ENCODE assay signal across 21 cellular contexts in genomic region chr4:185357733-185358440, GRCh38. TPM values are rescaled to one million over a fixed set of nuclear protein-coding genes. Genes with fewer than 3 reads are reported as not detected.
DNase-seq lines count a peak whose midpoint lies in the region; ATAC-seq, FAIRE-seq and TF ChIP-seq lines count a peak whose summit lies in the region.
"Had no signal": no experiment of that assay in that cellular context is flagged by ENCODE, and none has a peak within 500 bp of the region (broad histone marks: within the 10 kb centered on the region; RNA-seq: fewer than 3 reads in every experiment).

No MANE protein-coding gene starts in this region.

- H3K4me1 Mint-ChIP-seq in activated CD4-positive, alpha-beta T cell treated with anti-CD3 and anti-CD28 coated beads, Interleukin-2, amount 10 ng/mL, durations not matched to agents 24 days and 14 days, result peaks cover 7% of the 10 kb centered on the region
- H3K4me1 Mint-ChIP-seq in activated CD4-positive, alpha-beta T cell treated with anti-CD3 and anti-CD28 coated beads, Interleukin-2, amount 10 ng/mL, durations not matched to agents 7 days and 5 days, result no peaks in the 10 kb centered on the region
- peaks cover 72% of the 10 kb centered on the region for H3K4me1 Mint-ChIP-seq in chondrocyte (ENCODE audit: low read depth)
- H3K4me1 Mint-ChIP-seq in stimulated activated naive B cell treated with anti-CD40 and anti-IgM and Interleukin-4, amounts not matched to agents 10 μg/mL and 1 μg/mL and 100 μg/mL, for 72 hours, result no peaks in the 10 kb centered on the region

- TF ChIP-seq CTCF in chondrocyte (IDR thresholded peaks at IDR 0.05), result no peak

- peak; percentile 5; the same call in 1 of the 3 replicates for ATAC-seq in SK-N-SH treated with all-trans-retinoic acid at 6 μM for 48 hours
- no peak for ATAC-seq in stimulated activated naive B cell treated with anti-CD40 and anti-IgM and Interleukin-4, amounts not matched to agents 10 μg/mL and 1 μg/mL and 100 μg/mL, for 72 hours (replicated peaks)
- ATAC-seq: activated CD8-positive, alpha-beta T cell treated with anti-CD3 and anti-CD28 coated beads, Interleukin-2, amount 10 ng/mL, durations not matched to agents 7 days and 5 days; lower lobe of right lung; psoas muscle had no signal

- H3K27ac Mint-ChIP-seq in activated CD4-positive, alpha-beta T cell treated with anti-CD3 and anti-CD28 coated beads, Interleukin-2, amount 10 ng/mL, durations not matched to agents 24 days and 14 days, result peak overlapping the region; percentile 7
- no peak overlapping the region for H3K27ac Mint-ChIP-seq in activated CD4-positive, alpha-beta T cell treated with anti-CD3 and anti-CD28 coated beads, Interleukin-2, amount 10 ng/mL, durations not matched to agents 7 days and 5 days
- H3K27ac Mint-ChIP-seq in chondrocyte (ENCODE audit: unreplicated experiment), result peak overlapping the region; percentile 96
- H3K27ac Mint-ChIP-seq in stimulated activated naive B cell treated with anti-CD40 and anti-IgM and Interleukin-4, amounts not matched to agents 10 μg/mL and 1 μg/mL and 100 μg/mL, for 72 hours, result peak overlapping the region; percentile 47
- H3K27ac Mint-ChIP-seq: activated B cell treated with CpG ODN at 0.5 μM for 24 hours; activated CD8-positive, alpha-beta T cell treated with anti-CD3 and anti-CD28 coated beads, Interleukin-2, amount 10 ng/mL, durations not matched to agents 7 days and 5 days; activated naive CD4-positive, alpha-beta T cell treated with anti-CD3 and anti-CD28 coated beads for 36 hours; T-helper 2 cell treated with Interferon-gamma antibody and Interleukin-4, amounts not matched to agents 5 μg/mL and 100 μg/mL, for 36 hours had no signal

- POLR2A ChIA-PET in activated CD4-positive, alpha-beta T cell treated with anti-CD3 and anti-CD28 coated beads, Interleukin-2, amount 10 ng/mL, durations not matched to agents 7 days and 5 days (lab: Charles Lee), result no interaction called here

- no peak overlapping the region for H3K4me3 Mint-ChIP-seq in activated CD4-positive, alpha-beta T cell treated with anti-CD3 and anti-CD28 coated beads, Interleukin-2, amount 10 ng/mL, durations not matched to agents 24 days and 14 days
- no peak overlapping the region for H3K4me3 Mint-ChIP-seq in activated CD4-positive, alpha-beta T cell treated with anti-CD3 and anti-CD28 coated beads, Interleukin-2, amount 10 ng/mL, durations not matched to agents 7 days and 5 days
- no peak overlapping the region for H3K4me3 Mint-ChIP-seq in chondrocyte (ENCODE audit: unreplicated experiment)
- no peak overlapping the region for H3K4me3 Mint-ChIP-seq in stimulated activated naive B cell treated with anti-CD40 and anti-IgM and Interleukin-4, amounts not matched to agents 10 μg/mL and 1 μg/mL and 100 μg/mL, for 72 hours
- H3K4me3 Mint-ChIP-seq: activated B cell treated with CpG ODN at 0.5 μM for 24 hours; activated CD8-positive, alpha-beta T cell treated with anti-CD3 and anti-CD28 coated beads, Interleukin-2, amount 10 ng/mL, durations not matched to agents 7 days and 5 days; activated naive CD4-positive, alpha-beta T cell treated with anti-CD3 and anti-CD28 coated beads for 36 hours; T-helper 2 cell treated with Interferon-gamma antibody and Interleukin-4, amounts not matched to agents 5 μg/mL and 100 μg/mL, for 36 hours had no signal

- intact Hi-C loops in activated CD4-positive, alpha-beta T cell treated with anti-CD3 and anti-CD28 coated beads, Interleukin-2, amount 10 ng/mL, durations not matched to agents 24 days and 14 days (cut with micrococcal nuclease), result no loop called here

- no peak for DNase-seq in activated CD4-positive, alpha-beta T cell treated with anti-CD3 and anti-CD28 coated beads, Interleukin-2, amount 10 ng/mL, durations not matched to agents 24 days and 14 days
- DNase-seq in activated CD4-positive, alpha-beta T cell treated with anti-CD3 and anti-CD28 coated beads, Interleukin-2, amount 10 ng/mL, durations not matched to agents 7 days and 5 days, result no peak
- DNase-seq in chondrocyte (ENCODE audit: low spot score) (no peak), NCI-H1930 (lab: John Stamatoyannopoulos, UW) (no peak), GM12892 (ENCODE audit: insufficient read length) (no peak)
- DNase-seq in stimulated activated naive B cell treated with anti-CD40 and anti-IgM and Interleukin-4, amounts not matched to agents 10 μg/mL and 1 μg/mL and 100 μg/mL, for 72 hours, result no peak
- no peak for DNase-seq in stimulated activated CD8-positive, alpha-beta memory T cell treated with anti-CD3 and anti-CD28 coated beads, Interleukin-4, amount 100 ng/mL, for 48 hours
- DNase-seq: 8988T; activated B cell treated with CpG ODN at 0.5 μM for 24 hours; activated CD8-positive, alpha-beta T cell treated with anti-CD3 and anti-CD28 coated beads, Interleukin-2, amount 10 ng/mL, durations not matched to agents 7 days and 5 days; Caco-2; central memory CD4-positive, alpha-beta T cell; DMS79; lower lobe of right lung; NCI-H1092; NCI-H2029; psoas muscle had no signal

- FAIRE-seq in GM12892 (lab: Jason Lieb, UNC), result no peak
- FAIRE-seq: HTR-8/SVneo had no signal

- H3K36me3 Mint-ChIP-seq in activated CD4-positive, alpha-beta T cell treated with anti-CD3 and anti-CD28 coated beads, Interleukin-2, amount 10 ng/mL, durations not matched to agents 24 days and 14 days (ENCODE audit: low read depth), result peaks cover 11% of the 10 kb centered on the region
- peaks cover 11% of the 10 kb centered on the region for H3K36me3 Mint-ChIP-seq in activated CD4-positive, alpha-beta T cell treated with anti-CD3 and anti-CD28 coated beads, Interleukin-2, amount 10 ng/mL, durations not matched to agents 7 days and 5 days (ENCODE audit: low read depth)
- peaks cover 17% of the 10 kb centered on the region for H3K36me3 Mint-ChIP-seq in chondrocyte (ENCODE audit: low read depth)
- H3K36me3 Mint-ChIP-seq in stimulated activated naive B cell treated with anti-CD40 and anti-IgM and Interleukin-4, amounts not matched to agents 10 μg/mL and 1 μg/mL and 100 μg/mL, for 72 hours, result peaks cover 26 to 42% of the 10 kb centered on the region in 2 donors

- H3K9me3 Mint-ChIP-seq in activated CD4-positive, alpha-beta T cell treated with anti-CD3 and anti-CD28 coated beads, Interleukin-2, amount 10 ng/mL, durations not matched to agents 24 days and 14 days, result no peaks in the 10 kb centered on the region
- H3K9me3 Mint-ChIP-seq in activated CD4-positive, alpha-beta T cell treated with anti-CD3 and anti-CD28 coated beads, Interleukin-2, amount 10 ng/mL, durations not matched to agents 7 days and 5 days, result no peaks in the 10 kb centered on the region
- H3K9me3 Mint-ChIP-seq in chondrocyte (ENCODE audit: low read depth), result no peaks in the 10 kb centered on the region
- H3K9me3 Mint-ChIP-seq in stimulated activated naive B cell treated with anti-CD40 and anti-IgM and Interleukin-4, amounts not matched to agents 10 μg/mL and 1 μg/mL and 100 μg/mL, for 72 hours, result no peaks in the 10 kb centered on the region
- H3K9me3 Mint-ChIP-seq: activated B cell treated with CpG ODN at 0.5 μM for 24 hours; activated naive CD4-positive, alpha-beta T cell treated with anti-CD3 and anti-CD28 coated beads for 36 hours; T-helper 2 cell treated with Interferon-gamma antibody and Interleukin-4, amounts not matched to agents 5 μg/mL and 100 μg/mL, for 36 hours had no signal

- H3K27me3 Mint-ChIP-seq in activated CD4-positive, alpha-beta T cell treated with anti-CD3 and anti-CD28 coated beads, Interleukin-2, amount 10 ng/mL, durations not matched to agents 24 days and 14 days, result no peaks in the 10 kb centered on the region
- no peaks in the 10 kb centered on the region for H3K27me3 Mint-ChIP-seq in activated CD4-positive, alpha-beta T cell treated with anti-CD3 and anti-CD28 coated beads, Interleukin-2, amount 10 ng/mL, durations not matched to agents 7 days and 5 days
- H3K27me3 Mint-ChIP-seq in chondrocyte (ENCODE audit: low read depth), result no peaks in the 10 kb centered on the region
- no peaks in the 10 kb centered on the region for H3K27me3 Mint-ChIP-seq in stimulated activated naive B cell treated with anti-CD40 and anti-IgM and Interleukin-4, amounts not matched to agents 10 μg/mL and 1 μg/mL and 100 μg/mL, for 72 hours
- H3K27me3 Mint-ChIP-seq: activated B cell treated with CpG ODN at 0.5 μM for 24 hours had no signal

- TF ChIP-seq POLR2A in GM12892 (IDR thresholded peaks at IDR 0.05; ENCODE audit: low read depth, low read length), result no peak

- CTCF ChIA-PET in activated CD4-positive, alpha-beta T cell treated with anti-CD3 and anti-CD28 coated beads, Interleukin-2, amount 10 ng/mL, durations not matched to agents 7 days and 5 days (lab: Charles Lee), result interaction anchor here (0.9 kb wide), 1 partner anchor 22 kb away, joined by 3 read pairs; no protein-coding TSS in a partner anchor

TF ChIP-seq in SK-N-SH treated with all-trans-retinoic acid at 6 μM for 48 hours, 23 proteins besides CTCF, POLR2A, EP300 and RAD21:
- TF ChIP-seq ZNF565 (CRISPR knock-in tag; conservative IDR thresholded peaks at IDR 0.05; ENCODE audit: low read depth), result no peak
- TF ChIP-seq ESRRG (CRISPR knock-in tag; IDR thresholded peaks at IDR 0.05), result no peak

RNA-seq across cellular contexts. Expression of gene LRP2BP, which starts 37.8 kb away (rescaled TPM):
- 0.43 and 0.65 TPM in 2 replicates for total RNA-seq in activated CD4-positive, alpha-beta T cell treated with anti-CD3 and anti-CD28 coated beads, Interleukin-2, amount 10 ng/mL, durations not matched to agents 24 days and 14 days
- total RNA-seq in activated CD4-positive, alpha-beta T cell treated with anti-CD3 and anti-CD28 coated beads, Interleukin-2, amount 10 ng/mL, durations not matched to agents 7 days and 5 days, result under 1 TPM; 0.73 to 0.79 TPM
- total RNA-seq in chondrocyte, result 0.46 to 0.52 TPM (median 0.49 TPM) in 3 replicates
- polyA plus RNA-seq in GM12892 (2012; ENCODE audit: missing spikeins), result 9.4 TPM

RNA-seq across cellular contexts. Expression of gene ANKRD37, which starts 38.8 kb away (rescaled TPM):
- total RNA-seq in activated CD4-positive, alpha-beta T cell treated with anti-CD3 and anti-CD28 coated beads, Interleukin-2, amount 10 ng/mL, durations not matched to agents 24 days and 14 days, result 16.3 and 17.2 TPM in 2 replicates
- total RNA-seq in activated CD4-positive, alpha-beta T cell treated with anti-CD3 and anti-CD28 coated beads, Interleukin-2, amount 10 ng/mL, durations not matched to agents 7 days and 5 days, result 10 to 100 TPM; 12.0 to 12.8 TPM
- total RNA-seq in chondrocyte, result 8.6 to 18.3 TPM (median 16.7 TPM) in 3 replicates
- polyA plus RNA-seq in GM12892 (2012; ENCODE audit: missing spikeins), result 160 TPM
